Comparison of ENCODE assay signal across 1 cellular context in genomic region chr6:41214559-41215238, GRCh38.
TF ChIP-seq lines count a peak whose summit lies in the region.

No MANE protein-coding gene starts in this region.

TF ChIP-seq in HepG2, 621 proteins besides CTCF, POLR2A, EP300 and RAD21 (continued from another document):
- TF ChIP-seq, protein P1, sequence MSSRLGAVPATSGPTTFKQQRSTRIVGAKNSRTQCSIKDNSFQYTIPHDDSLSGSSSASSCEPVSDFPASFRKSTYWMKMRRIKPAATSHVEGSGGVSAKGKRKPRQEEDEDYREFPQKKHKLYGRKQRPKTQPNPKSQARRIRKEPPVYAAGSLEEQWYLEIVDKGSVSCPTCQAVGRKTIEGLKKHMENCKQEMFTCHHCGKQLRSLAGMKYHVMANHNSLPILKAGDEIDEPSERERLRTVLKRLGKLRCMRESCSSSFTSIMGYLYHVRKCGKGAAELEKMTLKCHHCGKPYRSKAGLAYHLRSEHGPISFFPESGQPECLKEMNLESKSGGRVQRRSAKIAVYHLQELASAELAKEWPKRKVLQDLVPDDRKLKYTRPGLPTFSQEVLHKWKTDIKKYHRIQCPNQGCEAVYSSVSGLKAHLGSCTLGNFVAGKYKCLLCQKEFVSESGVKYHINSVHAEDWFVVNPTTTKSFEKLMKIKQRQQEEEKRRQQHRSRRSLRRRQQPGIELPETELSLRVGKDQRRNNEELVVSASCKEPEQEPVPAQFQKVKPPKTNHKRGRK (CRISPR knock-in tag; IDR thresholded peaks at IDR 0.05): no peak
- TF ChIP-seq BHLHE40 (IDR thresholded peaks at IDR 0.05; ENCODE audit: low read length) (peak; percentile 69), RXRB (CRISPR knock-in tag; IDR thresholded peaks at IDR 0.05; ENCODE audit: borderline replicate concordance) (peak; percentile 51; the same call in 1 of the 2 replicates), FOXP1 (IDR thresholded peaks at IDR 0.05) (no peak), FOXP1 (CRISPR knock-in tag; IDR thresholded peaks at IDR 0.05) (0 out of 2 replicates have a peak, but pooled peaks have one; percentile 27), HMG20A (CRISPR knock-in tag; IDR thresholded peaks at IDR 0.05; ENCODE audit: borderline replicate concordance) (no peak), KAT2B (IDR thresholded peaks at IDR 0.05; ENCODE audit: borderline replicate concordance, low read depth, low read length) (no peak), ZBTB7B (CRISPR knock-in tag; IDR thresholded peaks at IDR 0.05) (no peak), RBFOX2 (IDR thresholded peaks at IDR 0.05; ENCODE audit: low read depth, low read length) (no peak)
- TF ChIP-seq, protein P2, sequence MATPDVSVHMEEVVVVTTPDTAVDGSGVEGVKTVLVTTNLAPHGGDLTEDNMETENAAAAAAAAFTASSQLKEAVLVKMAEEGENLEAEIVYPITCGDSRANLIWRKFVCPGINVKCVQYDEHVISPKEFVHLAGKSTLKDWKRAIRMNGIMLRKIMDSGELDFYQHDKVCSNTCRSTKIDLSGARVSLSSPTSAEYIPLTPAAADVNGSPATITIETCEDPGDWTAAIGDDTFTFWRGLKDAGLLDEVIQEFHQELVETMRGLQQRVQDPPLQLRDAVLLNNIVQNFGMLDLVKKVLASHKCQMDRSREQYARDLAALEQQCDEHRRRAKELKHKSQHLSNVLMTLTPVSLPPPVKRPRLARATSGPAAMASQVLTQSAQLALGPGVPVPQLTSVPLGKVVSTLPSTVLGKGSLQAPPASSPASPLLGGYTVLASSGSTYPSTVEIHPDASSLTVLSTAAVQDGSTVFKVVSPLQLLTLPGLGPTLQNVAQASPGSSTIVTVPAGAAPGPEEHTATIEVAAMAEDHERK (CRISPR knock-in tag; IDR thresholded peaks at IDR 0.05; ENCODE audit: low read depth): no peak
- TF ChIP-seq, protein P3, sequence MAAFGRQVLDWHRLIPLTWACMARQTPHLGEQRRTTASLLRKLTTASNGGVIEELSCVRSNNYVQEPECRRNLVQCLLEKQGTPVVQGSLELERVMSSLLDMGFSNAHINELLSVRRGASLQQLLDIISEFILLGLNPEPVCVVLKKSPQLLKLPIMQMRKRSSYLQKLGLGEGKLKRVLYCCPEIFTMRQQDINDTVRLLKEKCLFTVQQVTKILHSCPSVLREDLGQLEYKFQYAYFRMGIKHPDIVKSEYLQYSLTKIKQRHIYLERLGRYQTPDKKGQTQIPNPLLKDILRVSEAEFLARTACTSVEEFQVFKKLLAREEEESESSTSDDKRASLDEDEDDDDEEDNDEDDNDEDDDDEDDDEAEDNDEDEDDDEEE (CRISPR knock-in tag; IDR thresholded peaks at IDR 0.05): no peak
